Comparison of ENCODE assay signal across 23 cellular contexts in the genomic region with DNA sequence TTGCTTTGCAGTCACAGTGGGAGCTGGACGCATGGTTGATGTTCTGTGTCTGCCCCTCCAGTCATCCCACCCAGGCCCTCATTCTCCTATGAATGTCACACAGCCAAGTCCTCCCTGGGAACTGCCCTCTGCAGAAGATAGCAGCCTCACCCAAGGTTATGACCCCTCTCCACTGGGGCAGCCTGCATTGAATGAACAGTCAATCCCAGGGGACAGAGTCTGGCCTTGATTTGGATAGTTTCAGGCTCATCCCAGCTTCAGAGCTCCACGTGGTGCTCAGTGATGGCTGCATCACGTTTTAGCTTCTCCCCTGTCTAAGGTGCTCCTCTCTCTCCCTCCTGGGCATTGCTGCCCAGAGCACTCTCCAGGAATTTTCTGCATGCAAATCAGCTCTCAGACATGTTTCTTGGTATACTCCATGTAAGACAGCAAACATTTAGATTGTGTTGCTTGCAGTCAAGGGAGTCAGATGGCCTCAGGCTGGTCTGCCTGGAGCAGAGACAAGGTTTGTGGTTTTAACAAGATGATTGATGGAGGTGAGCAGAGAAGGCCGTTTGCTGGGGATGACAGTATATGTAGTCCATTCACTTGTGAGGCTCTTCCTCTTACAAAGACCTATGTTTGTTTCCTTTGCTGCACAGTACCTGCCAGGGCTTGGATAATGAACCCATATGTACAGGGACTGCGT. TPM values are rescaled to one million over a fixed set of nuclear protein-coding genes. Genes with fewer than 3 reads are reported as not detected.
"Had no signal": no experiment of that assay in that cellular context is flagged by ENCODE, and none has a peak within 500 bp of the region (broad histone marks: within the 10 kb centered on the region; RNA-seq: fewer than 3 reads in every experiment).

No MANE protein-coding gene starts in this region.

- H3K27ac Mint-ChIP-seq: effector memory CD8-positive, alpha-beta T cell; naive thymus-derived CD4-positive, alpha-beta T cell; neural progenitor cell; progenitor cell of endocrine pancreas; stimulated activated memory B cell treated with anti-CD40 and anti-IgM and Interleukin-4, amounts not matched to agents 10 μg/mL and 1 μg/mL and 100 μg/mL, for 72 hours; type B pancreatic cell had no signal

- H3K27me3 Mint-ChIP-seq: progenitor cell of endocrine pancreas, type B pancreatic cell had no signal

- DNase-seq: cortex of kidney; effector memory CD8-positive, alpha-beta T cell; erythroblast; esophagus squamous epithelium; foreskin melanocyte; hypothalamus; kidney; left lung; mesenchymal stem cell; midbrain; naive thymus-derived CD4-positive, alpha-beta T cell; stimulated activated CD4-positive, alpha-beta T cell treated with anti-CD3 and anti-CD28 coated beads, Interleukin-2, amount 100 ng/mL, for 24 hours; stimulated activated CD4-positive, alpha-beta T cell treated with anti-CD3 and anti-CD28 coated beads, Interleukin-4, amount 100 ng/mL, for 4 hours; stimulated activated naive CD8-positive, alpha-beta T cell treated with anti-CD3 and anti-CD28 coated beads, Interleukin-15, Interleukin-2, amounts not matched to agents 100 U/mL and 50 U/mL, for 24 hours; substantia nigra; testis; tibial artery had no signal

- H3K9me3 Mint-ChIP-seq: stimulated activated memory B cell treated with anti-CD40 and anti-IgM and Interleukin-4, amounts not matched to agents 10 μg/mL and 1 μg/mL and 100 μg/mL, for 72 hours; type B pancreatic cell had no signal

- H3K36me3 Mint-ChIP-seq: naive thymus-derived CD4-positive, alpha-beta T cell; stimulated activated memory B cell treated with anti-CD40 and anti-IgM and Interleukin-4, amounts not matched to agents 10 μg/mL and 1 μg/mL and 100 μg/mL, for 72 hours; type B pancreatic cell had no signal

- H3K4me3 Mint-ChIP-seq: effector memory CD8-positive, alpha-beta T cell; naive thymus-derived CD4-positive, alpha-beta T cell; nephron; neural progenitor cell; stimulated activated memory B cell treated with anti-CD40 and anti-IgM and Interleukin-4, amounts not matched to agents 10 μg/mL and 1 μg/mL and 100 μg/mL, for 72 hours; type B pancreatic cell had no signal

- H3K4me1 Mint-ChIP-seq: naive thymus-derived CD4-positive, alpha-beta T cell; stimulated activated memory B cell treated with anti-CD40 and anti-IgM and Interleukin-4, amounts not matched to agents 10 μg/mL and 1 μg/mL and 100 μg/mL, for 72 hours had no signal

- ATAC-seq: effector memory CD8-positive, alpha-beta T cell; left lung; naive thymus-derived CD4-positive, alpha-beta T cell; sciatic nerve; stimulated activated memory B cell treated with anti-CD40 and anti-IgM and Interleukin-4, amounts not matched to agents 10 μg/mL and 1 μg/mL and 100 μg/mL, for 72 hours; stimulated activated naive CD8-positive, alpha-beta T cell treated with anti-CD3 and anti-CD28 coated beads, Interleukin-15, Interleukin-2, amounts not matched to agents 100 U/mL and 50 U/mL, for 24 hours had no signal

RNA-seq across cellular contexts. Expression of a gene that starts 56.1 kb away (rescaled TPM):
- polyA plus RNA-seq: naive thymus-derived CD4-positive, alpha-beta T cell had no signal
